Comparison of ENCODE assay signal across 3 cellular contexts in the genomic region with DNA sequence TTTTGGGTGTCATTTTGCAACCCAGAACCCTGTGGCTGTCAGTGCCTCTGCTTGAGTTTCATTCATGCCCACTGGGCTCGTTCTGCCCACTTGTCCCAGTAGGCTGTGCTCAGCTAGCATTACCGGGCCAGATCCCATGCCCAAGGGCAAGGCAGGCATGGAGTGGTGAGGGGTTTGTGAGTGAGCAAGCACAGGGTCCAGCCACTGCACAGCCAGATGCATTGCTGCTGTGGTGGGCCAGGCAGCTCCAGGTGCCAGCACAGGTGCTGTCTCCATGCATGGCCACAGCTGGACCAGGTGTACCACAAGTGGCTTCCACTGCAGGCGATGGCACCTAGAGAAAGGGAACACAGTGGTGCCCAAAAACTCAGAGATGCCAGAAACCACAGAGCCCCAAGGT.
"Had no signal": no experiment of that assay in that cellular context is flagged by ENCODE, and none has a peak within 500 bp of the region (broad histone marks: within the 10 kb centered on the region; RNA-seq: fewer than 3 reads in every experiment).

No MANE protein-coding gene starts in this region.

- ATAC-seq: GM12878 had no signal

- H3K4me3 ChIP-seq: GM12878 had no signal

- DNase-seq: GDM1, GF-D8 had no signal
